12 cellular contexts compared by ENCODE assay signal in the genomic region with DNA sequence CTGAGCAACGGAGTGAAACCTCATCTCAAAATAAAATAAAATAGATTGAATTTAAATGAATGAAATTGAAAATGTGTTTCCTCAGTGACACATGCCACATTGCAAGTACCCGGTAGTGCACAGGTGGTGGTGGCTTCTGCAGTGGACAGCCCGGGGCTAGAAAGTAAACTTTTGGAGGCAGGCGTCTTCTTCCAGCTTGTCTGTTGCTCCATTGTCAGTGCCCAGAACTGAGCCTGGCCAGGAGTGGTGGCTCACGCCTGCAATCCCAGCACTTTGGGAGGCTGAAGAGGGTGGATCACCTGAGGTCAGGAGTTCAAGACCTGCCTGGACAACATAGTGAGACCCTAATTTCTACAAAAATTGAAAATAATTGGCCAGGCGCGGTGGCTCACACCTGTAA. TPM values are rescaled to one million over a fixed set of nuclear protein-coding genes. Genes with fewer than 3 reads are reported as not detected.
"Had no signal": no experiment of that assay in that cellular context is flagged by ENCODE, and none has a peak within 500 bp of the region (broad histone marks: within the 10 kb centered on the region; RNA-seq: fewer than 3 reads in every experiment).

No MANE protein-coding gene starts in this region.

- H3K4me1 Mint-ChIP-seq: GM23338 had no signal

- FAIRE-seq: H1, H54 had no signal

- H3K4me1 ChIP-seq: HAP-1 had no signal

- H3K4me2 ChIP-seq: GM23338 had no signal

- ATAC-seq: GM23338, HCT116 had no signal

- DNase-seq: GM23248, GOT3, H7, H9, HCEC 1CT, HFFc6 had no signal

- H3K27ac Mint-ChIP-seq: GM23338, H9, HFFc6 had no signal

- H3K4me3 Mint-ChIP-seq: GM23338, H9, HFFc6 had no signal

- H2AFZ ChIP-seq: GM23248, GM23338 had no signal

- H3K4me3 ChIP-seq: GM23248, GM23338, HAP-1 had no signal

- H3K36me3 ChIP-seq: HAP-1 had no signal

- H3K9me3 ChIP-seq: HAP-1 had no signal

- H3K27ac ChIP-seq: GM23248 had no signal

- H3K9ac ChIP-seq: GM23248 had no signal

RNA-seq across cellular contexts. Expression of gene MYH14, which starts 5.7 kb away (rescaled TPM):
- total RNA-seq: GM23248 had no signal
- polyA plus RNA-seq: GM23248 had no signal

RNA-seq across cellular contexts. Expression of gene IZUMO2, which starts 46.0 kb away (rescaled TPM):
- total RNA-seq: GM23248, H4, H7, H9, HFFc6 had no signal
- polyA plus RNA-seq: GM23248 had no signal
